ENCODE assay signal across 24 cellular contexts in the genomic region with DNA sequence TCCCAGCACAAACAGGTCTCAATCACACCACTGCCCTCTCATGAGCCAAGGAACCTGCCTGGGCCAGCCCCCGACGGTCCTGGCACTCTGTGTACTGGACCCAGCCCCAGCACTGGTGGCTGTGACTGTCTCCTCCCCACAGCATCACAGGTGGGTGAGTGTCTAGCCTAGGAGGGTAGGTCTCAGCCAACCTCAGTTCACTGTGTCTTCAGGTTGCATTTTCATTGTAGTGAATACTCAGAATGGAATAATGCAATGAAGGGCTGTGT.
"Had no signal": no experiment of that assay in that cellular context is flagged by ENCODE, and none has a peak within 500 bp of the region (broad histone marks: within the 10 kb centered on the region; RNA-seq: fewer than 3 reads in every experiment).

No MANE protein-coding gene starts in this region.

- H3K4me1 ChIP-seq: heart left ventricle, left ventricle myocardium inferior, pancreas, prostate gland, right lobe of liver, suprapubic skin, tibial artery, upper lobe of right lung had no signal

- H3K9me3 ChIP-seq: heart left ventricle, left ventricle myocardium inferior, mucosa of descending colon, pancreas, prostate gland, right lobe of liver, thoracic aorta, tibial artery, upper lobe of right lung had no signal

- H3K27me3 ChIP-seq: heart left ventricle, pancreas, tibial artery, upper lobe of right lung had no signal

- ATAC-seq: left colon; mucosa of descending colon; naive thymus-derived CD4-positive, alpha-beta T cell; pancreas had no signal

- H3K36me3 ChIP-seq: heart left ventricle, left ventricle myocardium inferior, pancreas, prostate gland, right lobe of liver, suprapubic skin, thoracic aorta, tibial artery, upper lobe of right lung had no signal

- H3K27ac ChIP-seq: heart left ventricle, left ventricle myocardium inferior, pancreas, prostate gland, right lobe of liver, suprapubic skin, thoracic aorta, tibial artery, upper lobe of right lung had no signal

- DNase-seq: heart left ventricle; hypothalamus; immature natural killer cell; kidney; left colon; left ventricle myocardium inferior; midbrain; mucosa of descending colon; naive thymus-derived CD4-positive, alpha-beta T cell; nephron progenitor cell; nucleus accumbens; pancreas; right lobe of liver; stimulated activated CD4-positive, alpha-beta T cell treated with anti-CD3 and anti-CD28 coated beads, Interleukin-12 subunit alpha, Interleukin-12 subunit beta, amount 100 ng/mL, for 4 hours; stimulated activated CD4-positive, alpha-beta T cell treated with anti-CD3 and anti-CD28 coated beads, Interleukin-15, amount 100 ng/mL, for 24 hours; stimulated activated CD4-positive, alpha-beta T cell treated with anti-CD3 and anti-CD28 coated beads, Interleukin-2, amount 100 ng/mL, for 24 hours; stimulated activated CD4-positive, alpha-beta T cell treated with anti-CD3 and anti-CD28 coated beads, Interleukin-4, amount 100 ng/mL, for 1 hour; stimulated activated naive CD4-positive, alpha-beta T cell; tibial artery; trophoblast cell; upper lobe of right lung had no signal

- H3K4me3 ChIP-seq: heart left ventricle, left ventricle myocardium inferior, mucosa of descending colon, pancreas, prostate gland, right lobe of liver, suprapubic skin, thoracic aorta, tibial artery, upper lobe of right lung had no signal
